Comparison of ENCODE assay signal across 18 cellular contexts in genomic region chr3:46102780-46103130, GRCh38.
A peak's percentile ranks its signal among the peaks of the same experiment; 100 is the strongest.
DNase-seq lines count a peak whose midpoint lies in the region; ATAC-seq and TF ChIP-seq lines count a peak whose summit lies in the region.
"Had no signal": no experiment of that assay in that cellular context is flagged by ENCODE, and none has a peak within 500 bp of the region (broad histone marks: within the 10 kb centered on the region; RNA-seq: fewer than 3 reads in every experiment).

No MANE protein-coding gene starts in this region.

- peak overlapping the region; percentile 99 for H3K27ac ChIP-seq in neutrophil
- no peak overlapping the region for H3K27ac ChIP-seq in transverse colon
- H3K27ac ChIP-seq: RWPE1 had no signal

- H3K27ac Mint-ChIP-seq in activated T-helper 17 cell treated with anti-CD3 and anti-CD28 coated beads, Interleukin-2, amount 50 U/mL, for 72 hours, result no peak overlapping the region

- TF ChIP-seq EP300 in transverse colon (IDR thresholded peaks at IDR 0.05; ENCODE audit: low read depth), result no peak

- H3K36me3 ChIP-seq in neutrophil (no peaks in the 10 kb centered on the region), transverse colon (no peaks in the 10 kb centered on the region)

- H3K27me3 ChIP-seq in neutrophil, result no peaks in the 10 kb centered on the region
- H3K27me3 ChIP-seq in transverse colon, result no peaks in the 10 kb centered on the region

- H3K9me3 ChIP-seq in neutrophil (no peaks in the 10 kb centered on the region), transverse colon (no peaks in the 10 kb centered on the region)

- TF ChIP-seq POLR2A in transverse colon (IDR thresholded peaks at IDR 0.05), result no peak

- intact Hi-C loops in transverse colon (cut with DNase I; ENCODE audit: low total_unique reads), result no loop called here

- in situ Hi-C loops in transverse colon (cut with MboI; ENCODE audit: low pct_ligation_motif_present in 1 of 4, low pct_unique_long_range_greater_than_20kb in 1 of 4, low sequenced_read_pairs in 3 of 4), result no loop called here
- in situ Hi-C loops in G401 (cut with HindIII; ENCODE audit: low sequenced_read_pairs), result no loop called here

- no peaks in the 10 kb centered on the region for H3K36me3 Mint-ChIP-seq in activated T-helper 17 cell treated with anti-CD3 and anti-CD28 coated beads, Interleukin-2, amount 50 U/mL, for 72 hours (ENCODE audit: low read depth)

- H3K4me1 ChIP-seq in neutrophil (ENCODE audit: control insufficient read depth in 1 of 2, insufficient read depth in 1 of 2, low read depth in 1 of 2, low read length in 1 of 2) (peaks cover 67 to 76% of the 10 kb centered on the region in 2 experiments), transverse colon (peaks cover 0 to 18% (median 4%) of the 10 kb centered on the region in 4 donors)

- H3K4me3 Mint-ChIP-seq in activated T-helper 17 cell treated with anti-CD3 and anti-CD28 coated beads, Interleukin-2, amount 50 U/mL, for 72 hours, result no peak overlapping the region
- H3K4me3 Mint-ChIP-seq: CD4-positive, CD25-positive, alpha-beta regulatory T cell had no signal

- H3K27me3 Mint-ChIP-seq in activated T-helper 17 cell treated with anti-CD3 and anti-CD28 coated beads, Interleukin-2, amount 50 U/mL, for 72 hours, result peaks cover 8% of the 10 kb centered on the region
- H3K27me3 Mint-ChIP-seq: CD4-positive, CD25-positive, alpha-beta regulatory T cell had no signal

- ATAC-seq in activated T-helper 17 cell treated with anti-CD3 and anti-CD28 coated beads, Interleukin-2, amount 50 U/mL, for 72 hours (replicated peaks), result peak; percentile 40
- ATAC-seq in HG02852 (IDR thresholded peaks at IDR 0.05; ENCODE audit: unreplicated experiment), result no peak
- ATAC-seq: SK-N-SH treated with all-trans-retinoic acid at 6 μM for 48 hours had no signal

- H3K9me3 Mint-ChIP-seq in activated T-helper 17 cell treated with anti-CD3 and anti-CD28 coated beads, Interleukin-2, amount 50 U/mL, for 72 hours, result peaks cover 4% of the 10 kb centered on the region

- H3K4me1 Mint-ChIP-seq in activated T-helper 17 cell treated with anti-CD3 and anti-CD28 coated beads, Interleukin-2, amount 50 U/mL, for 72 hours, result peaks cover 22% of the 10 kb centered on the region

- peak; percentile 46 for DNase-seq in HCEC 1CT
- DNase-seq in HT1080 (ENCODE audit: low read depth), result peak; percentile 12
- DNase-seq in transverse colon, result no peak
- no peak for DNase-seq in G401 (ENCODE audit: low spot score)
- DNase-seq: GDM1, MM.1S, NCI-H1092, NCI-H1436, NCI-H187 treated with DMSO at 0.1 percent for 48 hours, NCI-H2227 treated with DMSO at 0.1 percent for 48 hours, NCI-H510A, SIG-M5 had no signal

- TF ChIP-seq CTCF in neutrophil (IDR thresholded peaks at IDR 0.05), result no peak
- TF ChIP-seq CTCF in transverse colon (IDR thresholded peaks at IDR 0.05), result no peak

- H3K4me3 ChIP-seq in neutrophil (ENCODE audit: low read depth in 1 of 2, low read length in 1 of 2) (no peak overlapping the region), transverse colon (no peak overlapping the region)

Comparison
In these comparisons a context has a peak if more than half of its experiments do, and no peak if none do; other contexts are left out.
1. DNase-seq: peak in HCEC 1CT (single experiment) and HT1080 (single experiment); none in transverse colon (single experiment) and G401 (single experiment).